15 cellular contexts compared by ENCODE assay signal in genomic region chr20:43655937-43656336, GRCh38. TPM values are rescaled to one million over a fixed set of nuclear protein-coding genes. Genes with fewer than 3 reads are reported as not detected.
DNase-seq lines count a peak whose midpoint lies in the region; ATAC-seq and TF ChIP-seq lines count a peak whose summit lies in the region.
"Had no signal": no experiment of that assay in that cellular context is flagged by ENCODE, and none has a peak within 500 bp of the region (broad histone marks: within the 10 kb centered on the region; RNA-seq: fewer than 3 reads in every experiment).

No MANE protein-coding gene starts in this region.

- no peaks in the 10 kb centered on the region for H3K79me2 ChIP-seq in KMS-11 (ENCODE audit: insufficient read depth, low read depth)

- peak overlapping the region; percentile 72 for H3K27ac Mint-ChIP-seq in activated CD4-positive, alpha-beta T cell treated with anti-CD3 and anti-CD28 coated beads, Interleukin-2, amount 10 ng/mL, durations not matched to agents 24 days and 14 days
- no peak overlapping the region for H3K27ac Mint-ChIP-seq in activated naive CD8-positive, alpha-beta T cell
- peak overlapping the region; percentile 58 to 79 for H3K27ac Mint-ChIP-seq in natural killer cell treated with Interleukin-12 subunit alpha and Interleukin-12 subunit beta and Interleukin-15 and Interleukin-18, amount 100 ng/mL, for 72 hours

- no peak overlapping the region for H3K4me3 ChIP-seq in KMS-11 (IDR thresholded peaks at IDR 0.05; ENCODE audit: insufficient read depth, low read depth, low read length)

- peaks cover 19% of the 10 kb centered on the region for H3K4me1 ChIP-seq in KMS-11 (ENCODE audit: low read depth, poor library complexity, severe bottlenecking)

- no peaks in the 10 kb centered on the region for H4K20me1 ChIP-seq in KMS-11 (ENCODE audit: insufficient read depth)

- no peaks in the 10 kb centered on the region for H3K27me3 ChIP-seq in KMS-11 (ENCODE audit: insufficient read depth, low read depth)

- in situ Hi-C loops in G401 (cut with HindIII; ENCODE audit: low sequenced_read_pairs): no loop called here

- H2AFZ ChIP-seq in KMS-11 (ENCODE audit: low read depth): peak overlapping the region; percentile 92

- ATAC-seq in natural killer cell treated with Interleukin-12 subunit alpha and Interleukin-12 subunit beta and Interleukin-15 and Interleukin-18, amount 100 ng/mL, for 72 hours: no peak

- peak overlapping the region; percentile 82 for H3K4me2 ChIP-seq in KMS-11

- no peaks in the 10 kb centered on the region for H3K36me3 Mint-ChIP-seq in activated CD4-positive, alpha-beta T cell treated with anti-CD3 and anti-CD28 coated beads, Interleukin-2, amount 10 ng/mL, durations not matched to agents 24 days and 14 days (ENCODE audit: low read depth)
- no peaks in the 10 kb centered on the region for H3K36me3 Mint-ChIP-seq in activated naive CD8-positive, alpha-beta T cell
- no peaks in the 10 kb centered on the region for H3K36me3 Mint-ChIP-seq in natural killer cell treated with Interleukin-12 subunit alpha and Interleukin-12 subunit beta and Interleukin-15 and Interleukin-18, amount 100 ng/mL, for 72 hours

- H3K9ac ChIP-seq in KMS-11: peak overlapping the region; percentile 91; the same call in 1 of the 2 replicates

- intact Hi-C loops in activated CD4-positive, alpha-beta T cell treated with anti-CD3 and anti-CD28 coated beads, Interleukin-2, amount 10 ng/mL, durations not matched to agents 24 days and 14 days (cut with micrococcal nuclease): no loop called here

- DNase-seq in activated CD4-positive, alpha-beta T cell treated with anti-CD3 and anti-CD28 coated beads, Interleukin-2, amount 10 ng/mL, durations not matched to agents 24 days and 14 days: no peak
- DNase-seq in activated CD4-positive, alpha-beta T cell treated with anti-CD3 and anti-CD28 coated beads, Interleukin-2, amount 50 U/mL, for 48 hours: no peak
- no peak for DNase-seq in natural killer cell treated with Interleukin-12 subunit alpha and Interleukin-12 subunit beta and Interleukin-15 and Interleukin-18, amount 100 ng/mL, for 72 hours (ENCODE audit: low spot score)
- DNase-seq in G401 (ENCODE audit: low spot score) (no peak), DMS53 treated with DMSO at 0.1 percent for 48 hours (lab: John Stamatoyannopoulos, UW; ENCODE audit: unreplicated experiment) (no peak), NCI-H82 (lab: John Stamatoyannopoulos, UW) (no peak)
- DNase-seq: activated gamma-delta T cell treated with Interleukin-2 at 50 U/mL for 16 hours; COR-L47; foreskin melanocyte; mammary epithelial cell; NK-92 treated with Interleukin-12 subunit alpha and Interleukin-12 subunit beta, amount 100 ng/mL, for 24 hours; small intestine; substantia nigra had no signal

- peaks cover 8% of the 10 kb centered on the region for H3K4me1 Mint-ChIP-seq in activated CD4-positive, alpha-beta T cell treated with anti-CD3 and anti-CD28 coated beads, Interleukin-2, amount 10 ng/mL, durations not matched to agents 24 days and 14 days
- peaks cover 10% of the 10 kb centered on the region for H3K4me1 Mint-ChIP-seq in activated naive CD8-positive, alpha-beta T cell (ENCODE audit: low read depth)
- H3K4me1 Mint-ChIP-seq in natural killer cell treated with Interleukin-12 subunit alpha and Interleukin-12 subunit beta and Interleukin-15 and Interleukin-18, amount 100 ng/mL, for 72 hours (ENCODE audit: low read depth in 2 of 2): peaks cover 11 to 12% of the 10 kb centered on the region in 2 donors

- peak overlapping the region; percentile 85; the same call in 1 of the 2 replicates for H3K27ac ChIP-seq in KMS-11

- no peak for TF ChIP-seq CTCF in KMS-11 (conservative IDR thresholded peaks at IDR 0.05; ENCODE audit: low read depth, low read length)

- H3K4me3 Mint-ChIP-seq in activated CD4-positive, alpha-beta T cell treated with anti-CD3 and anti-CD28 coated beads, Interleukin-2, amount 10 ng/mL, durations not matched to agents 24 days and 14 days: peak overlapping the region; percentile 66
- H3K4me3 Mint-ChIP-seq in activated naive CD8-positive, alpha-beta T cell: peak overlapping the region; percentile 92
- H3K4me3 Mint-ChIP-seq in natural killer cell treated with Interleukin-12 subunit alpha and Interleukin-12 subunit beta and Interleukin-15 and Interleukin-18, amount 100 ng/mL, for 72 hours: peak overlapping the region; percentile 90

- no peaks in the 10 kb centered on the region for H3K36me3 ChIP-seq in KMS-11 (ENCODE audit: insufficient read depth)

- H3K27me3 Mint-ChIP-seq in activated CD4-positive, alpha-beta T cell treated with anti-CD3 and anti-CD28 coated beads, Interleukin-2, amount 10 ng/mL, durations not matched to agents 24 days and 14 days: no peaks in the 10 kb centered on the region
- H3K27me3 Mint-ChIP-seq in activated naive CD8-positive, alpha-beta T cell: no peaks in the 10 kb centered on the region
- no peaks in the 10 kb centered on the region for H3K27me3 Mint-ChIP-seq in natural killer cell treated with Interleukin-12 subunit alpha and Interleukin-12 subunit beta and Interleukin-15 and Interleukin-18, amount 100 ng/mL, for 72 hours

- no peaks in the 10 kb centered on the region for H3K9me3 Mint-ChIP-seq in activated CD4-positive, alpha-beta T cell treated with anti-CD3 and anti-CD28 coated beads, Interleukin-2, amount 10 ng/mL, durations not matched to agents 24 days and 14 days
- no peaks in the 10 kb centered on the region for H3K9me3 Mint-ChIP-seq in activated naive CD8-positive, alpha-beta T cell (ENCODE audit: low read depth)
- no peaks in the 10 kb centered on the region for H3K9me3 Mint-ChIP-seq in natural killer cell treated with Interleukin-12 subunit alpha and Interleukin-12 subunit beta and Interleukin-15 and Interleukin-18, amount 100 ng/mL, for 72 hours

RNA-seq across cellular contexts. Expression of gene MYBL2, which starts 11.0 kb away (rescaled TPM):
- 108 and 110 TPM in 2 replicates for total RNA-seq in activated CD4-positive, alpha-beta T cell treated with anti-CD3 and anti-CD28 coated beads, Interleukin-2, amount 10 ng/mL, durations not matched to agents 24 days and 14 days
- total RNA-seq in natural killer cell treated with Interleukin-12 subunit alpha and Interleukin-12 subunit beta and Interleukin-15 and Interleukin-18, amount 100 ng/mL, for 72 hours: 100 to 1,000 TPM in 1 of 2 donors, 10 to 100 TPM in 1; 62.0 to 109 TPM
- 28.0 and 36.1 TPM in 2 replicates for total RNA-seq in G401 (2014; rRNA removed; shearing (Covaris generic))
